In the genomic region with DNA sequence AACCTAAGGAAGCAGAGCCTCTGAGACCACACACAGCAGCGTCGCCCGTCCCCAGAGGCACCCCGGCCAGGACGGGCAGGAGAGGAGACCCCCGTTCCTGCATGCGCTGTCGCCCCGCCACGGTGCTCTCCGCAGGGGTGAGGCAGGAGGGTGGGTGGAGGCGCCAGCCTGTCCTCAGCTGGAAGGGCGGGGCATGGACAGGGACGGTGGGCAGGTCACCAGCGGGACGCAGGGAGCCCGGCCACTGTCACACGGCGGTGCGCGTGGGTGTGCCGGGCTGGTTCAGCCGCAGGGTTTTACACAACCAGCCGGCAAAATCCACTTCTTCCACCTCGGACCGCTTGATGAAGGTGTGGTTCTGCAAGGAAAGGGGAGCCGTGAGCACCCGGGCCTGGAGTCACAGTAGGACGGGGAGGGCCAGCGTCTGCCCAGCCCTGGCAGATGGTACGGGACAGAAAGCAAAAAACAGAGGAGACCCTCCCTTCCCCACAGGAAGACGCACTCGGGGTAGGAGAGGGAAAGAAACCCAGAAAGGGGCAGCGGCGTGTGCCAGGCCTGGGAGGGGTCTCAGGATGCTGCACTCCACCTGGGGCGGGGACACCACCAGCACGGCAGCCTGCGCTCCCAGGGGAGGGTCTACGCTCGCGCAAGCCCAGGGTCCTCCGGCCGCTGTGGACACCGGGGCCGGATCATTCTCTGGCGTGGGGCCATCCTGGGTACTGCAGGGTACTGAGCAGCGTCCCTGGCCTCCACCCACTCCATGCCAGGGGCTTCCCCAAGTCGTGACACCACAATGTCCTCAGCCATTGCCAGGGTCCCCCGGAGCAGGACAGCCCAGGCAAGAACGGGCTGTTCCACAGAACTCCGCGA, we compare ENCODE assay signal across 16 cellular contexts. TPM values are rescaled to one million over a fixed set of nuclear protein-coding genes. Genes with fewer than 3 reads are reported as not detected.
DNase-seq lines count a peak whose midpoint lies in the region; ATAC-seq, FAIRE-seq and TF ChIP-seq lines count a peak whose summit lies in the region.
"Had no signal": no experiment of that assay in that cellular context is flagged by ENCODE, and none has a peak within 500 bp of the region (broad histone marks: within the 10 kb centered on the region; RNA-seq: fewer than 3 reads in every experiment).

No MANE protein-coding gene starts in this region.

- no peak overlapping the region for H2AK5ac ChIP-seq in H1 (ENCODE audit: low read depth, low read length)

- H3K9me3 Mint-ChIP-seq in activated CD4-positive, alpha-beta T cell treated with anti-CD3 and anti-CD28 coated beads, Interleukin-2, amount 10 ng/mL, durations not matched to agents 7 days and 5 days: no peaks in the 10 kb centered on the region
- no peaks in the 10 kb centered on the region for H3K9me3 Mint-ChIP-seq in stimulated activated naive CD8-positive, alpha-beta T cell treated with anti-CD3 and anti-CD28 coated beads, Interleukin-15, amount 100 ng/mL, for 72 hours
- H3K9me3 Mint-ChIP-seq: IgD-negative memory B cell, type B pancreatic cell had no signal

- H3K4me3 ChIP-seq in NB4 (ENCODE audit: low read depth, low read length) (peak overlapping the region; percentile 40), H1 (ENCODE audit: extremely low read depth in 1 of 4, insufficient read depth in 2 of 4, low read depth in 3 of 4, low read length in 4 of 4) (no peak overlapping the region)
- H3K4me3 ChIP-seq: HAP-1 had no signal

- no peak overlapping the region for H2BK120ac ChIP-seq in H1 (replicated peaks; ENCODE audit: low read depth, low read length)

- peaks cover 2 to 31% (median 16%) of the 10 kb centered on the region in 4 experiments; a peak in 4 of 8 replicates for H3K36me3 ChIP-seq in H1 (ENCODE audit: control insufficient read depth in 2 of 4, insufficient read depth in 4 of 4, low read length in 3 of 4)

- TF ChIP-seq CTCF in NB4 (IDR thresholded peaks at IDR 0.05; ENCODE audit: low read depth, low read length) (no peak), H1 (IDR thresholded peaks at IDR 0.05; ENCODE audit: control extremely low read depth in 1 of 3, insufficient read depth in 1 of 3, low read depth in 1 of 3, low read length in 3 of 3) (no peak)

- TF ChIP-seq EP300 in H1 (IDR thresholded peaks at IDR 0.05; ENCODE audit: borderline replicate concordance in 1 of 2, low read depth in 2 of 2, low read length in 2 of 2): no peak

- CTCF ChIA-PET in activated CD4-positive, alpha-beta T cell treated with anti-CD3 and anti-CD28 coated beads, Interleukin-2, amount 10 ng/mL, durations not matched to agents 7 days and 5 days (lab: Charles Lee): interaction anchor here (1.1 to 1.6 kb wide), 2 partner anchors 11 to 49 kb away, joined by 4 to 6 read pairs; no protein-coding TSS in a partner anchor
- CTCF ChIA-PET in H1 (lab: Charles Lee; ENCODE audit: partially characterized antibody): interaction anchor here (0.7 to 1.6 kb wide), 4 partner anchors 24 to 111 kb away, joined by 3 read pairs; no protein-coding TSS in a partner anchor

- no peak overlapping the region for H3K23ac ChIP-seq in H1 (ENCODE audit: insufficient read length)

- POLR2A ChIA-PET in activated CD4-positive, alpha-beta T cell treated with anti-CD3 and anti-CD28 coated beads, Interleukin-2, amount 10 ng/mL, durations not matched to agents 7 days and 5 days (lab: Charles Lee): interaction anchor here (1.2 kb wide), 1 partner anchor 14 kb away, joined by 3 read pairs; no protein-coding TSS in a partner anchor
- POLR2A ChIA-PET in H1 (lab: Charles Lee; ENCODE audit: partially characterized antibody): interaction anchor here (0.7 to 1.5 kb wide), 6 partner anchors 8 to 83 kb away, joined by 3 to 5 read pairs (median 4); a partner anchor contains a TSS

- WGBS in H1 (ENCODE audit: extremely low coverage in 1 of 2, insufficient coverage in 1 of 2, insufficient read length in 1 of 2, insufficient replicate concordance in 2 of 2, low coverage in 1 of 2, low lambda C conversion rate in 2 of 2, missing lambda C conversion rate in 1 of 2), 2 experiments: 95% methylated on average over 32 of the region's 52 CpGs; no CpG with 5 or more reads in 1 of the 2 experiments

- H3K4ac ChIP-seq in H1 (replicated peaks; ENCODE audit: insufficient read length, low read depth, low read length): no peak overlapping the region

- H3K9me3 ChIP-seq in H1 (ENCODE audit: insufficient read depth in 2 of 2, low read depth in 1 of 2, low read length in 1 of 2): no peaks in the 10 kb centered on the region
- H3K9me3 ChIP-seq: HAP-1 had no signal

- peak overlapping the region; percentile 65 for H3K4me3 Mint-ChIP-seq in activated CD4-positive, alpha-beta T cell treated with anti-CD3 and anti-CD28 coated beads, Interleukin-2, amount 10 ng/mL, durations not matched to agents 7 days and 5 days
- peak overlapping the region; percentile 88 to 92 for H3K4me3 Mint-ChIP-seq in stimulated activated naive CD8-positive, alpha-beta T cell treated with anti-CD3 and anti-CD28 coated beads, Interleukin-15, amount 100 ng/mL, for 72 hours
- H3K4me3 Mint-ChIP-seq: type B pancreatic cell had no signal

- peak overlapping the region; percentile 25; the same call in 1 of the 2 replicates for H4K8ac ChIP-seq in H1 (ENCODE audit: extremely low read depth, insufficient read depth, low read length)

- DNase-seq in activated CD4-positive, alpha-beta T cell treated with anti-CD3 and anti-CD28 coated beads, Interleukin-2, amount 10 ng/mL, durations not matched to agents 7 days and 5 days: no peak
- no peak for DNase-seq in activated CD4-positive, alpha-beta T cell treated with anti-CD3 and anti-CD28 coated beads, Interleukin-2, amount 50 U/mL, for 1 hour
- DNase-seq in NB4 (ENCODE audit: low read depth): peak; percentile 71
- DNase-seq in H1 (ENCODE audit: low read depth in 1 of 2, low spot score in 2 of 2): no peak
- DNase-seq in stimulated activated naive CD8-positive, alpha-beta T cell treated with anti-CD3 and anti-CD28 coated beads, Interleukin-15, amount 100 ng/mL, for 72 hours: no peak
- DNase-seq in hypothalamus (lab: John Stamatoyannopoulos, UW): no peak
- no peak for DNase-seq in NCI-H2029 treated with DMSO at 0.1 percent for 48 hours (lab: John Stamatoyannopoulos, UW)
- DNase-seq: erythroblast; mesendoderm; NCI-H1092; NK-92 treated with Interleukin-12 subunit alpha and Interleukin-12 subunit beta, amount 100 ng/mL, for 24 hours; SW 1271 had no signal

- no peak overlapping the region for H3K56ac ChIP-seq in H1 (replicated peaks; ENCODE audit: insufficient read length, low read depth, low read length)

- H3K23me2 ChIP-seq in H1 (ENCODE audit: low read depth, low read length): no peaks in the 10 kb centered on the region

- no peak overlapping the region for H3K27ac ChIP-seq in H1 (ENCODE audit: low read depth, low read length)

- H3K79me2 ChIP-seq in H1 (ENCODE audit: control insufficient read depth in 1 of 2, insufficient read depth in 2 of 2, low read length in 2 of 2): no peaks in the 10 kb centered on the region

- TF ChIP-seq RAD21 in H1 (IDR thresholded peaks at IDR 0.05 in 1 of 2, conservative IDR thresholded peaks at IDR 0.05 in 1 of 2; ENCODE audit: low read depth in 2 of 2, low read length in 2 of 2): no peak

- H3K27me3 ChIP-seq in H1 (replicated peaks in 1 of 4; ENCODE audit: control insufficient read depth in 3 of 4, extremely low read depth in 1 of 4, insufficient read depth in 3 of 4, low read length in 3 of 4): no peaks in the 10 kb centered on the region

- H2BK12ac ChIP-seq in H1 (ENCODE audit: low read depth, low read length): no peak overlapping the region

- no peak overlapping the region for H4K5ac ChIP-seq in H1 (ENCODE audit: insufficient read length, low read depth, low read length)

- H3K14ac ChIP-seq in H1 (ENCODE audit: insufficient read length): no peak overlapping the region

- TF ChIP-seq POLR2A in NB4 (IDR thresholded peaks at IDR 0.05; ENCODE audit: extremely low read depth, insufficient read length) (no peak), H1 (IDR thresholded peaks at IDR 0.05; ENCODE audit: control extremely low read depth in 1 of 2, low read depth in 2 of 2, low read length in 2 of 2) (no peak)

- no peak overlapping the region for H3K4me2 ChIP-seq in H1 (ENCODE audit: insufficient read depth in 1 of 2, low read depth in 2 of 2, low read length in 2 of 2)

- H2BK5ac ChIP-seq in H1 (ENCODE audit: low read depth, low read length): no peak overlapping the region

- H3K4me1 ChIP-seq in H1 (replicated peaks in 1 of 4; ENCODE audit: control insufficient read depth in 3 of 4, insufficient read depth in 4 of 4, low read length in 3 of 4): no peaks in the 10 kb centered on the region
- H3K4me1 ChIP-seq: HAP-1 had no signal

- no peak for FAIRE-seq in H1 (lab: Jason Lieb, UNC)

- peaks cover 54% of the 10 kb centered on the region for H3K4me1 Mint-ChIP-seq in activated CD4-positive, alpha-beta T cell treated with anti-CD3 and anti-CD28 coated beads, Interleukin-2, amount 10 ng/mL, durations not matched to agents 7 days and 5 days
- peaks cover 57% of the 10 kb centered on the region for H3K4me1 Mint-ChIP-seq in stimulated activated naive CD8-positive, alpha-beta T cell treated with anti-CD3 and anti-CD28 coated beads, Interleukin-15, amount 100 ng/mL, for 72 hours

- no peaks in the 10 kb centered on the region for H3K27me3 Mint-ChIP-seq in activated CD4-positive, alpha-beta T cell treated with anti-CD3 and anti-CD28 coated beads, Interleukin-2, amount 10 ng/mL, durations not matched to agents 7 days and 5 days
- no peaks in the 10 kb centered on the region for H3K27me3 Mint-ChIP-seq in stimulated activated naive CD8-positive, alpha-beta T cell treated with anti-CD3 and anti-CD28 coated beads, Interleukin-15, amount 100 ng/mL, for 72 hours
- H3K27me3 Mint-ChIP-seq: IgD-negative memory B cell, type B pancreatic cell had no signal

- peak overlapping the region; percentile 96 for H3K27ac Mint-ChIP-seq in activated CD4-positive, alpha-beta T cell treated with anti-CD3 and anti-CD28 coated beads, Interleukin-2, amount 10 ng/mL, durations not matched to agents 7 days and 5 days
- H3K27ac Mint-ChIP-seq in stimulated activated naive CD8-positive, alpha-beta T cell treated with anti-CD3 and anti-CD28 coated beads, Interleukin-15, amount 100 ng/mL, for 72 hours: no peak overlapping the region
- H3K27ac Mint-ChIP-seq: type B pancreatic cell had no signal

- no peaks in the 10 kb centered on the region for H3K79me1 ChIP-seq in H1 (ENCODE audit: low read depth, low read length)

- no peak overlapping the region for H4K91ac ChIP-seq in H1 (replicated peaks; ENCODE audit: insufficient read length, low read length)

- H3K9ac ChIP-seq in H1 (replicated peaks in 1 of 4; ENCODE audit: extremely low read depth in 1 of 4, low read depth in 3 of 4, low read length in 3 of 4): no peak overlapping the region

- ATAC-seq in stimulated activated naive CD8-positive, alpha-beta T cell treated with anti-CD3 and anti-CD28 coated beads, Interleukin-15, amount 100 ng/mL, for 72 hours: no peak
- no peak for ATAC-seq in HG03097 (IDR thresholded peaks at IDR 0.05; ENCODE audit: low FRiP score, unreplicated experiment)

- H2AFZ ChIP-seq in H1 (ENCODE audit: low read length): no peak overlapping the region

- no peak overlapping the region for H2BK15ac ChIP-seq in H1 (ENCODE audit: low read length)

- H3K36me3 Mint-ChIP-seq in activated CD4-positive, alpha-beta T cell treated with anti-CD3 and anti-CD28 coated beads, Interleukin-2, amount 10 ng/mL, durations not matched to agents 7 days and 5 days (ENCODE audit: low read depth): peaks cover 18% of the 10 kb centered on the region
- H3K36me3 Mint-ChIP-seq: type B pancreatic cell had no signal

- peaks cover 2 to 9% of the 10 kb centered on the region in 2 experiments for H4K20me1 ChIP-seq in H1 (replicated peaks in 1 of 2; ENCODE audit: control insufficient read depth in 1 of 2, insufficient read depth in 2 of 2, low read length in 2 of 2)

- H3K18ac ChIP-seq in H1 (ENCODE audit: extremely low read depth, low read length): no peak overlapping the region

- no peak overlapping the region for H2BK20ac ChIP-seq in H1 (ENCODE audit: low read length)

RNA-seq across cellular contexts. Expression of a gene that starts 23.9 kb away (rescaled TPM):
- 10 to 100 TPM; 39.4 to 47.5 TPM for total RNA-seq in activated CD4-positive, alpha-beta T cell treated with anti-CD3 and anti-CD28 coated beads, Interleukin-2, amount 10 ng/mL, durations not matched to agents 7 days and 5 days
- total RNA-seq in H1 (2021; fragmentation: NEBNext Ultra II Directional; extraction: Animal tissue kit (Norgen Biotek cat#: 25700)): 16.6 and 17.8 TPM in 2 replicates
- 5.6 and 9.1 TPM in 2 replicates for polyA plus RNA-seq in H1 (2011; rRNA removed)
- polyA plus RNA-seq in H1 (2011; cell fraction: cytosol; rRNA removed): 5.6 TPM
- polyA plus RNA-seq in H1 (2011; cell fraction: nucleus; rRNA removed): 19.7 TPM
- 5.4 to 9.5 TPM (median 8.5 TPM) in 4 replicates for polyA plus RNA-seq in H1 (2012, experiment 1 of 2)
- 4.5 TPM for polyA plus RNA-seq in H1 (2012, experiment 2 of 2)
- polyA plus RNA-seq in H1 (2013, experiment 1 of 2): 17.9 TPM
- 15.8 TPM for polyA plus RNA-seq in H1 (2013, experiment 2 of 2)
- 3.1 and 3.5 TPM in 2 replicates for polyA minus RNA-seq in H1 (2011; rRNA and poly(A)+ RNA removed)
- polyA minus RNA-seq in H1 (2011; cell fraction: cytosol; rRNA and poly(A)+ RNA removed): 9.5 TPM
- 14.4 TPM for polyA minus RNA-seq in H1 (2011; cell fraction: nucleus; rRNA and poly(A)+ RNA removed)

RNA-seq across cellular contexts. Expression of a gene that starts 33.3 kb away (rescaled TPM):
- total RNA-seq in activated CD4-positive, alpha-beta T cell treated with anti-CD3 and anti-CD28 coated beads, Interleukin-2, amount 10 ng/mL, durations not matched to agents 7 days and 5 days: 100 to 1,000 TPM; 175 to 202 TPM
- 161 and 162 TPM in 2 replicates for total RNA-seq in H1 (2021; fragmentation: NEBNext Ultra II Directional; extraction: Animal tissue kit (Norgen Biotek cat#: 25700))
- 111 and 194 TPM in 2 replicates for polyA plus RNA-seq in H1 (2011; rRNA removed)
- polyA plus RNA-seq in H1 (2011; cell fraction: cytosol; rRNA removed): 126 TPM
- polyA plus RNA-seq in H1 (2011; cell fraction: nucleus; rRNA removed): 193 TPM
- polyA plus RNA-seq in H1 (2012, experiment 1 of 2): 112 to 185 TPM (median 178 TPM) in 4 replicates
- 196 TPM for polyA plus RNA-seq in H1 (2012, experiment 2 of 2)
- 112 TPM for polyA plus RNA-seq in H1 (2013, experiment 1 of 2)
- 109 TPM for polyA plus RNA-seq in H1 (2013, experiment 2 of 2)
- polyA minus RNA-seq in H1 (2011; rRNA and poly(A)+ RNA removed): 37.2 and 48.1 TPM in 2 replicates
- polyA minus RNA-seq in H1 (2011; cell fraction: cytosol; rRNA and poly(A)+ RNA removed): 84.9 TPM
- polyA minus RNA-seq in H1 (2011; cell fraction: nucleus; rRNA and poly(A)+ RNA removed): 58.1 TPM
